ENCODE assay signal across 1 cellular context in genomic region chr3:18349197-18349798, GRCh38.
TF ChIP-seq lines count a peak whose summit lies in the region.

No MANE protein-coding gene starts in this region.

TF ChIP-seq in WTC11, 78 proteins besides CTCF, POLR2A, EP300 and RAD21 (continued from another document):
- no peak for TF ChIP-seq MAX (CRISPR knock-in tag; IDR thresholded peaks at IDR 0.05)
- TF ChIP-seq CREB1 (CRISPR knock-in tag; IDR thresholded peaks at IDR 0.05): no peak
